In the genomic region with DNA sequence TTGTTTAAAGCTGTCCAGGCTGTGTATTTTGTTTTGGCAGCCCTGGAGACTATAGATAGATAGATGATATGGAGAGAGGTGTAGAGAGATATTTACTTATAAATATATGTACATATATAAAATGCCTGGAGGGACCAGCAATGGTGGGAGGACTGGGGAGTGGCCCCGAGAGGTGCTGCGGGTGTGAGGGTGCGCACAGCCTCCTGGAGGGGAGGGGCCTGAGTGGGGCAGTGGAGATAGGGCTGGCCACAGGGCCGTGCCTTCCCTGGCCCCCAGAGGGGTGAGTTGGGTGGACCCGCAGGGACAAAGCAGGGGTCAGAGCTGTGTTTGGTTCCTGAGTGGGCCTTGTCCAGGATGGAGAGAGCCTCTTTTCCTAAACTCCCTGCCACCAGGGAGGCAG, we compare ENCODE assay signal across 15 cellular contexts. TPM values are rescaled to one million over a fixed set of nuclear protein-coding genes. Genes with fewer than 3 reads are reported as not detected.
DNase-seq lines count a peak whose midpoint lies in the region; ATAC-seq and TF ChIP-seq lines count a peak whose summit lies in the region.
"Had no signal": no experiment of that assay in that cellular context is flagged by ENCODE, and none has a peak within 500 bp of the region (broad histone marks: within the 10 kb centered on the region; RNA-seq: fewer than 3 reads in every experiment).

No MANE protein-coding gene starts in this region.

- peak overlapping the region; percentile 31 for H3K27ac ChIP-seq in CD8-positive, alpha-beta memory T cell (ENCODE audit: low read depth, low read length)
- peak overlapping the region; percentile 93 to 94 for H3K27ac ChIP-seq in ascending aorta
- peak overlapping the region; percentile 73 for H3K27ac ChIP-seq in psoas muscle
- no peak overlapping the region for H3K27ac ChIP-seq in endodermal cell (ENCODE audit: low read depth, low read length)
- H3K27ac ChIP-seq: BLaER1, GM23248, HL-60 had no signal

- H3K4me1 Mint-ChIP-seq in CD8-positive, alpha-beta memory T cell, result no peaks in the 10 kb centered on the region
- H3K4me1 Mint-ChIP-seq in endodermal cell, result no peaks in the 10 kb centered on the region
- H3K4me1 Mint-ChIP-seq: CD14-positive monocyte; CD4-positive, alpha-beta memory T cell had no signal

- H3K27me3 Mint-ChIP-seq in CD8-positive, alpha-beta memory T cell, result no peaks in the 10 kb centered on the region
- H3K27me3 Mint-ChIP-seq in endodermal cell (ENCODE audit: insufficient read depth), result peaks cover 14% of the 10 kb centered on the region
- H3K27me3 Mint-ChIP-seq: CD4-positive, alpha-beta memory T cell had no signal

- H3K27ac Mint-ChIP-seq in CD8-positive, alpha-beta memory T cell, result no peak overlapping the region
- no peak overlapping the region for H3K27ac Mint-ChIP-seq in endodermal cell
- H3K27ac Mint-ChIP-seq: CD14-positive monocyte; CD4-positive, alpha-beta memory T cell; HFFc6 had no signal

- no peak overlapping the region for H3K4me3 ChIP-seq in CD8-positive, alpha-beta memory T cell (ENCODE audit: low read length)
- H3K4me3 ChIP-seq in ascending aorta (no peak overlapping the region), psoas muscle (no peak overlapping the region), endodermal cell (ENCODE audit: low read length) (no peak overlapping the region), foreskin fibroblast (ENCODE audit: low read depth in 1 of 2, low read length in 2 of 2) (no peak overlapping the region)
- H3K4me3 ChIP-seq: A549, BLaER1, GM23248 had no signal

- ATAC-seq in psoas muscle, result no peak
- no peak for ATAC-seq in left lobe of liver

- CTCF ChIA-PET in CD8-positive, alpha-beta memory T cell (lab: Charles Lee), result no interaction called here

- no peaks in the 10 kb centered on the region for H3K4me1 ChIP-seq in CD8-positive, alpha-beta memory T cell (ENCODE audit: insufficient read depth, low read length)
- H3K4me1 ChIP-seq in ascending aorta (peaks cover 27 to 56% of the 10 kb centered on the region in 2 donors), psoas muscle (peaks cover 75% of the 10 kb centered on the region), endodermal cell (ENCODE audit: control insufficient read depth, insufficient read depth, low read length) (no peaks in the 10 kb centered on the region)

- H3K9me3 Mint-ChIP-seq in CD8-positive, alpha-beta memory T cell, result no peaks in the 10 kb centered on the region
- no peaks in the 10 kb centered on the region for H3K9me3 Mint-ChIP-seq in endodermal cell
- H3K9me3 Mint-ChIP-seq: CD14-positive monocyte had no signal

- H3K4me3 Mint-ChIP-seq in CD8-positive, alpha-beta memory T cell, result no peak overlapping the region
- no peak overlapping the region for H3K4me3 Mint-ChIP-seq in endodermal cell
- H3K4me3 Mint-ChIP-seq: CD14-positive monocyte; CD4-positive, alpha-beta memory T cell; HFFc6 had no signal

- H3K9ac ChIP-seq in endodermal cell (ENCODE audit: extremely low read depth, low read length, poor library complexity, severe bottlenecking), result no peak overlapping the region
- H3K9ac ChIP-seq: BLaER1, GM23248 had no signal

- intact Hi-C loops in ascending aorta (cut with DNase I) (loop anchor here (10.0 kb wide), 1 partner anchor 754 kb away; a partner anchor contains a TSS), psoas muscle (cut with DNase I) (no loop called here)

- DNase-seq in CD8-positive, alpha-beta memory T cell, result no peak
- DNase-seq in ascending aorta (ENCODE audit: low spot score in 2 of 2), result no peak
- no peak for DNase-seq in psoas muscle
- DNase-seq in endodermal cell, result no peak
- no peak for DNase-seq in foreskin fibroblast
- DNase-seq in left lobe of liver (ENCODE audit: low spot score), result no peak
- DNase-seq: CD4-positive, alpha-beta memory T cell; DMS79 treated with DMSO at 0.1 percent for 48 hours; GF-D8 had no signal

- no peak for TF ChIP-seq CTCF in ascending aorta (IDR thresholded peaks at IDR 0.05)
- TF ChIP-seq CTCF in psoas muscle (IDR thresholded peaks at IDR 0.05), result no peak
- no peak for TF ChIP-seq CTCF in endodermal cell (conservative IDR thresholded peaks at IDR 0.05)
- no peak for TF ChIP-seq CTCF in foreskin fibroblast (IDR thresholded peaks at IDR 0.05; ENCODE audit: low read depth, low read length)

- 65 to 72% (median 66%) methylated on average over 4 to 5 of the region's 5 CpGs for WGBS in psoas muscle, 3 donors
- 97% methylated on average over 4 of the region's 5 CpGs; no CpG with 5 or more reads in 1 of the 2 experiments for WGBS in endodermal cell (ENCODE audit: insufficient coverage in 1 of 2, insufficient read length in 1 of 2), 2 experiments

- POLR2A ChIA-PET in CD8-positive, alpha-beta memory T cell (lab: Charles Lee), result no interaction called here

- no peaks in the 10 kb centered on the region for H3K36me3 Mint-ChIP-seq in CD8-positive, alpha-beta memory T cell
- no peaks in the 10 kb centered on the region for H3K36me3 Mint-ChIP-seq in endodermal cell (ENCODE audit: low read depth)
- H3K36me3 Mint-ChIP-seq: CD14-positive monocyte; CD4-positive, alpha-beta memory T cell had no signal

- no peaks in the 10 kb centered on the region for H3K9me3 ChIP-seq in CD8-positive, alpha-beta memory T cell (ENCODE audit: low read length)
- H3K9me3 ChIP-seq in ascending aorta, result no peaks in the 10 kb centered on the region
- H3K9me3 ChIP-seq in psoas muscle, result no peaks in the 10 kb centered on the region
- H3K9me3 ChIP-seq in endodermal cell (ENCODE audit: control insufficient read depth, low read length), result no peaks in the 10 kb centered on the region
- H3K9me3 ChIP-seq: A549, BLaER1 had no signal

- no peaks in the 10 kb centered on the region for H3K27me3 ChIP-seq in CD8-positive, alpha-beta memory T cell (ENCODE audit: insufficient read depth, low read length, poor library complexity, severe bottlenecking)
- H3K27me3 ChIP-seq in ascending aorta (no peaks in the 10 kb centered on the region), psoas muscle (ENCODE audit: insufficient read depth in 3 of 3, low read length in 2 of 3) (no peaks in the 10 kb centered on the region), endodermal cell (ENCODE audit: control insufficient read depth, insufficient read depth, low read length, poor library complexity, severe bottlenecking) (no peaks in the 10 kb centered on the region)
- H3K27me3 ChIP-seq: BLaER1 had no signal

- no peaks in the 10 kb centered on the region for H3K36me3 ChIP-seq in CD8-positive, alpha-beta memory T cell (ENCODE audit: insufficient read depth, low read length)
- H3K36me3 ChIP-seq in ascending aorta (no peaks in the 10 kb centered on the region), psoas muscle (ENCODE audit: insufficient read depth in 1 of 2, low read depth in 1 of 2) (no peaks in the 10 kb centered on the region), endodermal cell (ENCODE audit: control insufficient read depth, insufficient read depth, low read length) (no peaks in the 10 kb centered on the region)
- H3K36me3 ChIP-seq: BLaER1 had no signal

RNA-seq across cellular contexts. Expression of a gene that starts 6.5 kb away (rescaled TPM):
- 1 to 10 TPM; 1.4 to 1.5 TPM for total RNA-seq in CD8-positive, alpha-beta memory T cell
- polyA plus RNA-seq in CD8-positive, alpha-beta memory T cell, result 1.6 TPM
- total RNA-seq in ascending aorta (30.2 TPM), psoas muscle (100 to 1,000 TPM; 201 to 359 (median 278) TPM), endodermal cell (10 to 100 TPM; 15.8 to 31.0 TPM), left lobe of liver (51.9 TPM)
- polyA plus RNA-seq in psoas muscle, result 100 to 1,000 TPM; 187 to 394 (median 300) TPM
- 16.1 TPM for polyA plus RNA-seq in endodermal cell (2013, experiment 1 of 2)
- 14.1 TPM for polyA plus RNA-seq in endodermal cell (2013, experiment 2 of 2)

RNA-seq across cellular contexts. Expression of a gene that starts 22.4 kb away (rescaled TPM):
- 100 to 1,000 TPM; 150 to 175 TPM for total RNA-seq in CD8-positive, alpha-beta memory T cell
- polyA plus RNA-seq in CD8-positive, alpha-beta memory T cell, result 227 TPM
- 410 TPM for total RNA-seq in ascending aorta
- total RNA-seq in psoas muscle, result 100 to 1,000 TPM in 1 of 4 donors, 10 to 100 TPM in 3; 55.8 to 105 (median 84.5) TPM
- 100 to 1,000 TPM; 147 to 233 (median 233) TPM for polyA plus RNA-seq in psoas muscle
- total RNA-seq in endodermal cell, result 10 to 100 TPM; 82.5 to 87.3 TPM
- 89.7 TPM for polyA plus RNA-seq in endodermal cell (2013, experiment 1 of 2)
- polyA plus RNA-seq in endodermal cell (2013, experiment 2 of 2), result 92.2 TPM
- total RNA-seq in left lobe of liver, result 50.3 TPM

RNA-seq across cellular contexts. Expression of a gene that starts 41.1 kb away (rescaled TPM):
- 10 to 100 TPM; 55.9 to 56.3 TPM for total RNA-seq in CD8-positive, alpha-beta memory T cell
- 4.6 TPM for polyA plus RNA-seq in CD8-positive, alpha-beta memory T cell
- total RNA-seq in ascending aorta, result 249 TPM
- 10 to 100 TPM; 16.4 to 26.3 (median 23.4) TPM for total RNA-seq in psoas muscle
- 10 to 100 TPM; 12.0 to 29.1 (median 12.8) TPM for polyA plus RNA-seq in psoas muscle
- total RNA-seq in endodermal cell, result 100 to 1,000 TPM in 1 of 2 donors, 10 to 100 TPM in 1; 99.7 to 114 TPM
- polyA plus RNA-seq in endodermal cell (2013, experiment 1 of 2), result 35.2 TPM
- polyA plus RNA-seq in endodermal cell (2013, experiment 2 of 2), result 35.8 TPM
- total RNA-seq in left lobe of liver, result 63.1 TPM

Comparison
In these comparisons a context has a peak if more than half of its experiments do, and no peak if none do; other contexts are left out.
1. RNA of a gene that starts 6.5 kb away (total RNA-seq): 201 to 359 TPM in psoas muscle, 51.9 TPM in left lobe of liver (single experiment), 15.8 to 31.0 TPM in endodermal cell and 30.2 TPM in ascending aorta (single experiment); 1.4 to 1.5 TPM in CD8-positive, alpha-beta memory T cell; every median in the first group is over 4 times any median in the second.